ENCODE assay signal across 22 cellular contexts in genomic region chr14:43697003-43697402, GRCh38.
DNase-seq lines count a peak whose midpoint lies in the region; ATAC-seq and TF ChIP-seq lines count a peak whose summit lies in the region.
"Had no signal": no experiment of that assay in that cellular context is flagged by ENCODE, and none has a peak within 500 bp of the region (broad histone marks: within the 10 kb centered on the region; RNA-seq: fewer than 3 reads in every experiment).

No MANE protein-coding gene starts in this region.

- RAD21 ChIA-PET in HCT116 (lab: Charles Lee; ENCODE audit: low non-redundant PET in 1 of 2, low total read pairs in 2 of 2, uncharacterized antibody in 2 of 2, unreplicated experiment in 2 of 2): no interaction called here

- H3K79me2 ChIP-seq in HCT116 (ENCODE audit: insufficient read depth, low read length) (no peaks in the 10 kb centered on the region), OCI-LY7 (ENCODE audit: insufficient read depth, low read depth, low read length) (no peaks in the 10 kb centered on the region)

- intact Hi-C loops in A673 (cut with micrococcal nuclease; ENCODE audit: unreplicated experiment) (no loop called here), HCT116 (cut with micrococcal nuclease) (no loop called here), OCI-LY7 (cut with micrococcal nuclease; ENCODE audit: unreplicated experiment) (no loop called here), breast epithelium (cut with DNase I; ENCODE audit: low total_unique reads) (no loop called here)

- ATAC-seq in HCT116 (no peak), foreskin keratinocyte (no peak)
- ATAC-seq: A549, Panc1 had no signal

- TF ChIP-seq CTCF in A673 (conservative IDR thresholded peaks at IDR 0.05; ENCODE audit: low read depth, low read length) (peak; percentile 28; the same call in 1 of the 2 replicates), HCT116 (IDR thresholded peaks at IDR 0.05 in 2 of 3, conservative IDR thresholded peaks at IDR 0.05 in 1 of 3; ENCODE audit: borderline replicate concordance in 1 of 3, insufficient read depth in 1 of 3, low read depth in 2 of 3, low read length in 2 of 3) (peak in 2 of 3 experiments; percentile 30 to 32; a peak in 1 of 6 replicates), OCI-LY7 (conservative IDR thresholded peaks at IDR 0.05; ENCODE audit: low read length) (0 out of 2 replicates have a peak, but pooled peaks have one; percentile 35), foreskin keratinocyte (conservative IDR thresholded peaks at IDR 0.05) (peak; percentile 3), breast epithelium (IDR thresholded peaks at IDR 0.05) (no peak)

- H3K4me2 ChIP-seq in HCT116 (ENCODE audit: low read length): no peak overlapping the region
- no peak overlapping the region for H3K4me2 ChIP-seq in OCI-LY7 (ENCODE audit: low read length)
- H3K4me2 ChIP-seq: A549, KMS-11 had no signal

- POLR2A ChIA-PET in A673 (lab: Charles Lee; ENCODE audit: low non-redundant PET): no interaction called here
- POLR2A ChIA-PET in HCT116 (lab: Charles Lee): no interaction called here
- POLR2A ChIA-PET in OCI-LY7 (lab: Charles Lee): interaction anchor here (1.0 kb wide), 2 partner anchors 16 to 99 kb away, joined by 3 to 4 read pairs; no protein-coding TSS in a partner anchor

- H2AFZ ChIP-seq in HCT116 (ENCODE audit: low read depth, low read length, poor library complexity, severe bottlenecking) (no peak overlapping the region), OCI-LY7 (ENCODE audit: low read length) (no peak overlapping the region)

- H3K9me2 ChIP-seq in HCT116 (ENCODE audit: insufficient read depth) (no peaks in the 10 kb centered on the region), OCI-LY7 (ENCODE audit: insufficient read depth, low read length) (no peaks in the 10 kb centered on the region)

- H3K36me3 ChIP-seq in A673 (ENCODE audit: insufficient read depth, low read length, poor library complexity, severe bottlenecking) (no peaks in the 10 kb centered on the region), HCT116 (ENCODE audit: control insufficient read depth in 1 of 2, insufficient read depth in 2 of 2, low read length in 2 of 2) (no peaks in the 10 kb centered on the region), OCI-LY7 (ENCODE audit: insufficient read depth, low read length) (no peaks in the 10 kb centered on the region), breast epithelium (no peaks in the 10 kb centered on the region), MG63 (no peaks in the 10 kb centered on the region)

- TF ChIP-seq POLR2A in HCT116 (IDR thresholded peaks at IDR 0.05; ENCODE audit: borderline replicate concordance, extremely low read depth, insufficient read depth, insufficient read length) (no peak), breast epithelium (IDR thresholded peaks at IDR 0.05) (no peak)

- H3K9ac ChIP-seq in HCT116 (ENCODE audit: low read length): no peak overlapping the region
- H3K9ac ChIP-seq: KMS-11 had no signal

- no peaks in the 10 kb centered on the region for H3K27me3 ChIP-seq in A673 (replicated peaks; ENCODE audit: insufficient read depth, low read depth, low read length, poor library complexity)
- no peaks in the 10 kb centered on the region for H3K27me3 ChIP-seq in HCT116 (ENCODE audit: insufficient read depth, low read length)
- no peaks in the 10 kb centered on the region for H3K27me3 ChIP-seq in foreskin keratinocyte
- no peaks in the 10 kb centered on the region for H3K27me3 ChIP-seq in breast epithelium
- no peaks in the 10 kb centered on the region for H3K27me3 ChIP-seq in MG63

- H3K4me3 ChIP-seq in A673 (ENCODE audit: low read depth, low read length, poor library complexity, severe bottlenecking): no peak overlapping the region
- H3K4me3 ChIP-seq in HCT116 (replicated peaks in 1 of 2; ENCODE audit: low read depth in 1 of 2, low read length in 2 of 2): no peak overlapping the region
- no peak overlapping the region for H3K4me3 ChIP-seq in OCI-LY7 (ENCODE audit: low read depth, low read length, poor library complexity, severe bottlenecking)
- no peak overlapping the region for H3K4me3 ChIP-seq in breast epithelium
- H3K4me3 ChIP-seq in MG63: no peak overlapping the region
- H3K4me3 ChIP-seq: A549 had no signal

- H4K20me1 ChIP-seq in HCT116 (ENCODE audit: insufficient read depth) (no peaks in the 10 kb centered on the region), OCI-LY7 (ENCODE audit: insufficient read depth, low read length) (no peaks in the 10 kb centered on the region)

- DNase-seq in A673 (ENCODE audit: low spot score) (no peak), HCT116 (ENCODE audit: low read depth, low spot score) (no peak), OCI-LY7 (ENCODE audit: low spot score) (no peak), foreskin keratinocyte (no peak), breast epithelium (ENCODE audit: low spot score in 2 of 2) (no peak), MG63 (no peak), cerebellar cortex (ENCODE audit: low spot score) (no peak)
- DNase-seq: Calu3; IMR-90; MV-4-11; NCI-H1105; NCI-H1436 treated with DMSO at 0.1 percent for 48 hours; NCI-H187 treated with DMSO at 0.1 percent for 48 hours; NCI-H2107; NCI-H524 treated with DMSO at 0.1 percent for 48 hours; NCI-H82; NK-92 treated with Interleukin-12 subunit alpha and Interleukin-12 subunit beta, amount 100 ng/mL, for 24 hours; SHP77 treated with DMSO at 0.1 percent for 48 hours had no signal

- no peak for TF ChIP-seq RAD21 in HCT116 (IDR thresholded peaks at IDR 0.05; ENCODE audit: low read depth)

- BruUV-seq in A673 (replicated peaks; lab: Mats Ljungman, UMichigan) (no TSS peak), HCT116 (replicated peaks; lab: Mats Ljungman, UMichigan) (no TSS peak), OCI-LY7 (replicated peaks; lab: Mats Ljungman, UMichigan) (no TSS peak)

- H3K9me3 ChIP-seq in A673 (ENCODE audit: low read depth, low read length, poor library complexity, severe bottlenecking) (no peaks in the 10 kb centered on the region), HCT116 (ENCODE audit: control insufficient read depth in 1 of 2, insufficient read depth in 1 of 2, low read depth in 1 of 2, low read length in 2 of 2) (no peaks in the 10 kb centered on the region), OCI-LY7 (ENCODE audit: low read length) (no peaks in the 10 kb centered on the region), breast epithelium (peaks cover 0 to 4% of the 10 kb centered on the region in 2 donors), MG63 (no peaks in the 10 kb centered on the region)
- H3K9me3 ChIP-seq: A549 had no signal

- CTCF ChIA-PET in A673 (lab: Charles Lee) (no interaction called here), HCT116 (lab: Charles Lee) (no interaction called here), OCI-LY7 (lab: Charles Lee; ENCODE audit: unreplicated experiment) (no interaction called here)

- no peaks in the 10 kb centered on the region for H3K4me1 ChIP-seq in A673 (ENCODE audit: insufficient read depth, low read length, poor library complexity, severe bottlenecking)
- H3K4me1 ChIP-seq in HCT116 (ENCODE audit: control insufficient read depth in 1 of 2, insufficient read depth in 2 of 2, low read length in 2 of 2): no peaks in the 10 kb centered on the region
- no peaks in the 10 kb centered on the region for H3K4me1 ChIP-seq in OCI-LY7 (ENCODE audit: insufficient read depth, low read length, poor library complexity, severe bottlenecking)
- H3K4me1 ChIP-seq in foreskin keratinocyte: no peaks in the 10 kb centered on the region
- no peaks in the 10 kb centered on the region for H3K4me1 ChIP-seq in breast epithelium
- H3K4me1 ChIP-seq: A549 had no signal

- H3K27ac ChIP-seq in A673 (ENCODE audit: low read depth, low read length, poor library complexity, severe bottlenecking) (no peak overlapping the region), HCT116 (ENCODE audit: low read depth, low read length) (no peak overlapping the region), OCI-LY7 (ENCODE audit: low read depth, low read length, poor library complexity, severe bottlenecking) (no peak overlapping the region), foreskin keratinocyte (no peak overlapping the region), breast epithelium (no peak overlapping the region)
- H3K27ac ChIP-seq: A549, KMS-11, RWPE1 had no signal

TF ChIP-seq in HCT116, 20 proteins besides CTCF, POLR2A, EP300 and RAD21 (continues in another document):
- TF ChIP-seq ELF1 (IDR thresholded peaks at IDR 0.05; ENCODE audit: borderline replicate concordance, low read depth) (no peak), EZH2phosphoT487 (IDR thresholded peaks at IDR 0.05; ENCODE audit: borderline replicate concordance) (no peak), ZFX (IDR thresholded peaks at IDR 0.05) (no peak), CEBPB (IDR thresholded peaks at IDR 0.05; ENCODE audit: low read depth) (no peak), EGR1 (IDR thresholded peaks at IDR 0.05; ENCODE audit: low read depth) (no peak), ZBTB33 (IDR thresholded peaks at IDR 0.05; ENCODE audit: extremely low read depth, insufficient replicate concordance, low read length) (no peak)

Comparison
In these comparisons a context has a peak if more than half of its experiments do, and no peak if none do; other contexts are left out.
1. CTCF ChIP-seq: peak in A673 (single experiment), HCT116 (2 of 3), OCI-LY7 (single experiment) and foreskin keratinocyte (single experiment); none in breast epithelium (0 of 3).